ENCODE assay signal across 27 cellular contexts in the genomic region with DNA sequence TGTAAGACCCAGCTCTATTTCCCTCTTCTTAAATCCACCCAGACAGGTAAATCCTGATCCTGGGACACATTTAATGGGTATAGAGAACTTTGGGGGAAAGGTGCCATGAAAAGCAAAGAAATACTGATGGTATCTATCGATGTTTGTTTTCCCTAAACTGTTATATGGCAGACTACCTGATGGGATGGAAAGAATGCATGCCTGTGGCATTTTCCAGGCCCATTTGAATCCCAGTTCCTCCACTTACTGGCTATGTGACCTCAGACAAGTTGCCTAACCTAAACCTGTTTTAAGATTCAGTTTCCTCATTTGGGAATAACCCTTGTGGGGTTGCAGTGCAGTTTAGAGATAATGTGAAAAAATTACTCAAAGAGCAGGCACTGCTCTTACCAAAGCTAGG.
"Had no signal": no experiment of that assay in that cellular context is flagged by ENCODE, and none has a peak within 500 bp of the region (broad histone marks: within the 10 kb centered on the region; RNA-seq: fewer than 3 reads in every experiment).

No MANE protein-coding gene starts in this region.

- H3K27ac ChIP-seq: body of pancreas, esophagus muscularis mucosa, gastroesophageal sphincter, parathyroid adenoma, right lobe of liver, skin epidermis, testis, VCaP had no signal

- H3K4me1 ChIP-seq: body of pancreas, esophagus muscularis mucosa, gastroesophageal sphincter, parathyroid adenoma, right lobe of liver, testis had no signal

- FAIRE-seq: islet of Langerhans had no signal

- ATAC-seq: activated CD4-positive, CD25-positive, alpha-beta regulatory T cell treated with anti-CD3 and anti-CD28 coated beads, Interleukin-2, amount 50 U/mL, for 24 hours; activated CD8-positive, alpha-beta memory T cell treated with anti-CD3 and anti-CD28 coated beads, Interleukin-2, amount 10 ng/mL, durations not matched to agents 7 days and 5 days; body of pancreas; gastroesophageal sphincter; left colon; mucosa of descending colon; right lobe of liver; T-helper 17 cell had no signal

- H3K4me3 ChIP-seq: body of pancreas, esophagus muscularis mucosa, gastroesophageal sphincter, mucosa of descending colon, right lobe of liver, skin epidermis, testis had no signal

- H3K79me2 ChIP-seq: parathyroid adenoma had no signal

- DNase-seq: activated CD4-positive, alpha-beta memory T cell treated with anti-CD3 and anti-CD28 coated beads, Interleukin-2, amount 10 ng/mL, durations not matched to agents 7 days and 5 days; activated CD4-positive, alpha-beta T cell treated with anti-CD3 and anti-CD28 coated beads, Interleukin-2, amount 10 ng/mL, durations not matched to agents 24 days and 14 days; activated CD8-positive, alpha-beta memory T cell treated with anti-CD3 and anti-CD28 coated beads, Interleukin-2, amount 10 ng/mL, durations not matched to agents 7 days and 5 days; activated effector memory CD4-positive, alpha-beta T cell treated with anti-CD3 and anti-CD28 coated beads, Interleukin-2, amount 50 U/mL, for 16 hours; activated naive CD4-positive, alpha-beta T cell treated with anti-CD3 and anti-CD28 coated beads, Interleukin-2, amount 10 ng/mL, durations not matched to agents 7 days and 5 days; activated T-cell treated with anti-CD3 and anti-CD28 coated beads for 4 hours; body of pancreas; caudate nucleus; effector memory CD4-positive, alpha-beta T cell; head of caudate nucleus; left colon; mesenchymal stem cell; mucosa of descending colon; nephron progenitor cell; right lobe of liver; stimulated activated CD8-positive, alpha-beta memory T cell treated with anti-CD3 and anti-CD28 coated beads, Interleukin-4, amount 100 ng/mL, for 48 hours; stimulated activated naive CD4-positive, alpha-beta T cell; SW 1271; T-helper 17 cell; testis had no signal

- H3K9ac ChIP-seq: parathyroid adenoma had no signal

- H2AFZ ChIP-seq: parathyroid adenoma had no signal

- H3K27me3 ChIP-seq: body of pancreas, right lobe of liver, testis had no signal

- H3K9me3 ChIP-seq: body of pancreas, esophagus muscularis mucosa, gastroesophageal sphincter, mucosa of descending colon, right lobe of liver, testis had no signal

- H3K36me3 ChIP-seq: esophagus muscularis mucosa, gastroesophageal sphincter, right lobe of liver had no signal
